Comparison of ENCODE assay signal across 1 cellular context in the genomic region with DNA sequence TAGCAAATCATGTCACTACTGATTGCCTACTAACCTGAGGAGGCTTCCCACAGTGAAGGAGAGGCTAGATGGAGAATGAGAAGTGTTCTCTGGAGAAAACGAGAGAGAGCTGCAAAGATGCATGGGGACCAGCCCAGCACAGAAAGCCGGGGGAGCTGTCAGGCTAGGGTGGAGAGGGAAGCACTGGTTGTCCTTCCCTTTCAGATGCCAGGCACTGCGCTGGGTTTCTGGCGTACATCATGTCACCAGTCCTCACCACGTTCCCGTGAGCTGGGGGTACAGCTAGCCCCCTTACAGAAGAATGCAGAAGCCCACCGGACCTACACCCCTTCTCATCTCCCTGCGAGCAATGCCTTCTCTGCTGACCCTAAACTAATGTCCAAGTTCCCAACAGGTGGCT.
TF ChIP-seq lines count a peak whose summit lies in the region.

No MANE protein-coding gene starts in this region.

TF ChIP-seq in WTC11, 78 proteins besides CTCF, POLR2A, EP300 and RAD21 (continued from another document):
- TF ChIP-seq ZBTB21 (CRISPR knock-in tag; IDR thresholded peaks at IDR 0.05; ENCODE audit: borderline replicate concordance) = no peak
- TF ChIP-seq, protein P1, sequence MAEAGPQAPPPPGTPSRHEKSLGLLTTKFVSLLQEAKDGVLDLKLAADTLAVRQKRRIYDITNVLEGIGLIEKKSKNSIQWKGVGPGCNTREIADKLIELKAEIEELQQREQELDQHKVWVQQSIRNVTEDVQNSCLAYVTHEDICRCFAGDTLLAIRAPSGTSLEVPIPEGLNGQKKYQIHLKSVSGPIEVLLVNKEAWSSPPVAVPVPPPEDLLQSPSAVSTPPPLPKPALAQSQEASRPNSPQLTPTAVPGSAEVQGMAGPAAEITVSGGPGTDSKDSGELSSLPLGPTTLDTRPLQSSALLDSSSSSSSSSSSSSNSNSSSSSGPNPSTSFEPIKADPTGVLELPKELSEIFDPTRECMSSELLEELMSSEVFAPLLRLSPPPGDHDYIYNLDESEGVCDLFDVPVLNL (CRISPR knock-in tag; IDR thresholded peaks at IDR 0.05; ENCODE audit: borderline replicate concordance, low read depth) = no peak
- no peak for TF ChIP-seq ZNF263 (CRISPR knock-in tag; IDR thresholded peaks at IDR 0.05; ENCODE audit: low read depth)
- no peak for TF ChIP-seq TEAD1 (CRISPR knock-in tag; IDR thresholded peaks at IDR 0.05)
- TF ChIP-seq, protein P2, sequence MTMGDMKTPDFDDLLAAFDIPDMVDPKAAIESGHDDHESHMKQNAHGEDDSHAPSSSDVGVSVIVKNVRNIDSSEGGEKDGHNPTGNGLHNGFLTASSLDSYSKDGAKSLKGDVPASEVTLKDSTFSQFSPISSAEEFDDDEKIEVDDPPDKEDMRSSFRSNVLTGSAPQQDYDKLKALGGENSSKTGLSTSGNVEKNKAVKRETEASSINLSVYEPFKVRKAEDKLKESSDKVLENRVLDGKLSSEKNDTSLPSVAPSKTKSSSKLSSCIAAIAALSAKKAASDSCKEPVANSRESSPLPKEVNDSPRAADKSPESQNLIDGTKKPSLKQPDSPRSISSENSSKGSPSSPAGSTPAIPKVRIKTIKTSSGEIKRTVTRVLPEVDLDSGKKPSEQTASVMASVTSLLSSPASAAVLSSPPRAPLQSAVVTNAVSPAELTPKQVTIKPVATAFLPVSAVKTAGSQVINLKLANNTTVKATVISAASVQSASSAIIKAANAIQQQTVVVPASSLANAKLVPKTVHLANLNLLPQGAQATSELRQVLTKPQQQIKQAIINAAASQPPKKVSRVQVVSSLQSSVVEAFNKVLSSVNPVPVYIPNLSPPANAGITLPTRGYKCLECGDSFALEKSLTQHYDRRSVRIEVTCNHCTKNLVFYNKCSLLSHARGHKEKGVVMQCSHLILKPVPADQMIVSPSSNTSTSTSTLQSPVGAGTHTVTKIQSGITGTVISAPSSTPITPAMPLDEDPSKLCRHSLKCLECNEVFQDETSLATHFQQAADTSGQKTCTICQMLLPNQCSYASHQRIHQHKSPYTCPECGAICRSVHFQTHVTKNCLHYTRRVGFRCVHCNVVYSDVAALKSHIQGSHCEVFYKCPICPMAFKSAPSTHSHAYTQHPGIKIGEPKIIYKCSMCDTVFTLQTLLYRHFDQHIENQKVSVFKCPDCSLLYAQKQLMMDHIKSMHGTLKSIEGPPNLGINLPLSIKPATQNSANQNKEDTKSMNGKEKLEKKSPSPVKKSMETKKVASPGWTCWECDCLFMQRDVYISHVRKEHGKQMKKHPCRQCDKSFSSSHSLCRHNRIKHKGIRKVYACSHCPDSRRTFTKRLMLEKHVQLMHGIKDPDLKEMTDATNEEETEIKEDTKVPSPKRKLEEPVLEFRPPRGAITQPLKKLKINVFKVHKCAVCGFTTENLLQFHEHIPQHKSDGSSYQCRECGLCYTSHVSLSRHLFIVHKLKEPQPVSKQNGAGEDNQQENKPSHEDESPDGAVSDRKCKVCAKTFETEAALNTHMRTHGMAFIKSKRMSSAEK (CRISPR knock-in tag; IDR thresholded peaks at IDR 0.05; ENCODE audit: borderline replicate concordance) = no peak
TF ChIP-seq in WTC11: peak in this region for 0.
